8 cellular contexts compared by ENCODE assay signal in the genomic region with DNA sequence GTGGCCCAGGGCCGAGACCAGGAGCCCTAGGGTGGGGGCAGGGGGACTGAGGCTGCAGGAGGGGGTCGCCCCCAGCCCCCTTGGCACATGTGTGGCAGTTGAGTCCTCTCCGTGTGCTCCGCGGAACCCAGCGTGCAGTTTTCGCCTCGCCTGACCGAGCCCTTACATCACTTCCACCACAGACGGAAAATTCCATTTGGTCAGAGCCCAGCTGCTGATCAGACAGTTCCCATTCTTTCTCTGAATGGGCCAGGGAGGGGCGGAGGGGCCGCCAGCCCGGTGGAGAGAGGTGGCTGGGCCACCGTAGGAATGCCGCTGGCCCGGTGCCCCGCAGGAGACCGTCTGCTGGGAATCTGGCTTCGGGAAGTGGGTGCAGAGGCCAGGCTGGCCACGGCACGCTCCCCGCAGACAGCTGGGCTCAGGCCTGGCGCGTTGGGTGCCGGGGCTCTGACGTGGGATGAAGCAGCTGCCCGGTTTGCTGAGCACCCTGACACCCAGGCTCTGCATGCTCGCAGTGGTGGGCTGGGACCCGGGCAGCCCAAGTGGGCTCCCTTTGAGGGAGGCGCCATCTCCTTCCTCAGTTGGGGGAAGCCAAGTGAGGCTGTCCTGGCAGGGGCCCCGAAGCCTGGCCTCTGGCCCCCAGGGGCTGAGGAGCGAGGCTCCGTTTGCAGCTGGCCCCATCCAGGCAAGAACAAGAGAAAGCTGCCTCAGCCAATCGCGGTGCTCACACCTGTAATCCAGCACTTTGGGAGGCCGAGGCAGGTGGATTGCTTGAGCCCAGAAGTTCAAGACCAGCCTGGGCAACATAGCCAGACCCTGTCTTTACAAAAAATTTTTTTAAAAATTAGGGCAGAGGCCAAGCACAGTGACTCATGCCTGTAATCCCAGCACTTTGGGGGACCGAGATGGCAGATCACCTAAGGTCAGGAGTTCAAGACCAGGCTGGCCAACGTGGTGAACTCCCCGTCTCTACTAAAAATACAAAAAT. TPM values are rescaled to one million over a fixed set of nuclear protein-coding genes. Genes with fewer than 3 reads are reported as not detected.
DNase-seq lines count a peak whose midpoint lies in the region; ATAC-seq and TF ChIP-seq lines count a peak whose summit lies in the region.

No MANE protein-coding gene starts in this region.

- H3K9me3 ChIP-seq in endodermal cell (ENCODE audit: control insufficient read depth, low read length) (no peaks in the 10 kb centered on the region), lung (ENCODE audit: control insufficient read depth in 2 of 2, insufficient read depth in 1 of 2, low read length in 1 of 2) (no peaks in the 10 kb centered on the region), thoracic aorta (no peaks in the 10 kb centered on the region)

- no peak overlapping the region for H3K9ac ChIP-seq in endodermal cell (ENCODE audit: extremely low read depth, low read length, poor library complexity, severe bottlenecking)

- H3K27ac Mint-ChIP-seq in stimulated activated naive CD8-positive, alpha-beta T cell treated with anti-CD3 and anti-CD28 coated beads, Interleukin-15, amount 100 ng/mL, for 72 hours = peak overlapping the region in 1 of 2 donors; percentile 27
- H3K27ac Mint-ChIP-seq in endodermal cell = peak overlapping the region; percentile 68

- DNase-seq in stimulated activated naive CD8-positive, alpha-beta T cell treated with anti-CD3 and anti-CD28 coated beads, Interleukin-15, Interleukin-2, amounts not matched to agents 100 U/mL and 50 U/mL, for 24 hours = peak; percentile 40
- DNase-seq in stimulated activated naive CD8-positive, alpha-beta T cell treated with anti-CD3 and anti-CD28 coated beads, Interleukin-15, amount 100 ng/mL, for 72 hours = no peak
- DNase-seq in endodermal cell (peak; percentile 94), lung (ENCODE audit: low spot score) (peak; percentile 86), thoracic aorta (ENCODE audit: low spot score) (peak; percentile 85)

- no peak for TF ChIP-seq CTCF in endodermal cell (conservative IDR thresholded peaks at IDR 0.05)
- TF ChIP-seq CTCF in lung (IDR thresholded peaks at IDR 0.05; ENCODE audit: control extremely low read depth, extremely low read depth) = no peak
- peak; percentile 13 for TF ChIP-seq CTCF in thoracic aorta (IDR thresholded peaks at IDR 0.05)

- no peaks in the 10 kb centered on the region for H3K4me1 ChIP-seq in endodermal cell (ENCODE audit: control insufficient read depth, insufficient read depth, low read length)
- peaks cover 14 to 45% of the 10 kb centered on the region in 2 donors for H3K4me1 ChIP-seq in lung (ENCODE audit: control insufficient read depth in 2 of 2, insufficient read depth in 2 of 2, low read length in 2 of 2)
- H3K4me1 ChIP-seq in thoracic aorta (ENCODE audit: control insufficient read depth in 1 of 2, low read depth in 2 of 2) = peaks cover 45 to 65% of the 10 kb centered on the region in 2 donors

- no peaks in the 10 kb centered on the region for H3K27me3 Mint-ChIP-seq in stimulated activated naive CD8-positive, alpha-beta T cell treated with anti-CD3 and anti-CD28 coated beads, Interleukin-15, amount 100 ng/mL, for 72 hours
- H3K27me3 Mint-ChIP-seq in endodermal cell (ENCODE audit: insufficient read depth) = no peaks in the 10 kb centered on the region

- no peak for ATAC-seq in stimulated activated naive CD8-positive, alpha-beta T cell treated with anti-CD3 and anti-CD28 coated beads, Interleukin-15, Interleukin-2, amounts not matched to agents 100 U/mL and 50 U/mL, for 24 hours
- ATAC-seq in stimulated activated naive CD8-positive, alpha-beta T cell treated with anti-CD3 and anti-CD28 coated beads, Interleukin-15, amount 100 ng/mL, for 72 hours = no peak
- ATAC-seq in lung (ENCODE audit: insufficient read depth, low FRiP score) = peak; percentile 59
- ATAC-seq in thoracic aorta (ENCODE audit: insufficient number of reproducible peaks, low FRiP score, low read depth) = peak; percentile 75
- ATAC-seq in HG03280 (IDR thresholded peaks at IDR 0.05; ENCODE audit: unreplicated experiment) = no peak
- no peak for ATAC-seq in HG03196 (IDR thresholded peaks at IDR 0.05; ENCODE audit: unreplicated experiment)

- no peaks in the 10 kb centered on the region for H3K9me3 Mint-ChIP-seq in stimulated activated naive CD8-positive, alpha-beta T cell treated with anti-CD3 and anti-CD28 coated beads, Interleukin-15, amount 100 ng/mL, for 72 hours
- H3K9me3 Mint-ChIP-seq in endodermal cell = no peaks in the 10 kb centered on the region

- H3K27ac ChIP-seq in endodermal cell (ENCODE audit: low read depth, low read length) = peak overlapping the region; percentile 97
- peak overlapping the region; percentile 77 to 88 for H3K27ac ChIP-seq in lung (ENCODE audit: low read depth in 1 of 2, low read length in 1 of 2)
- peak overlapping the region; percentile 68 for H3K27ac ChIP-seq in thoracic aorta

- H3K4me1 Mint-ChIP-seq in stimulated activated naive CD8-positive, alpha-beta T cell treated with anti-CD3 and anti-CD28 coated beads, Interleukin-15, amount 100 ng/mL, for 72 hours = peaks cover 52% of the 10 kb centered on the region
- H3K4me1 Mint-ChIP-seq in endodermal cell = peaks cover 9% of the 10 kb centered on the region

- H3K36me3 ChIP-seq in endodermal cell (ENCODE audit: control insufficient read depth, insufficient read depth, low read length) (peaks cover 7% of the 10 kb centered on the region), lung (ENCODE audit: control insufficient read depth in 2 of 2, insufficient read depth in 2 of 2, low read length in 2 of 2) (no peaks in the 10 kb centered on the region), thoracic aorta (no peaks in the 10 kb centered on the region)

- H3K4me3 ChIP-seq in endodermal cell (ENCODE audit: low read length) = no peak overlapping the region
- no peak overlapping the region for H3K4me3 ChIP-seq in lung
- H3K4me3 ChIP-seq in thoracic aorta = peak overlapping the region; percentile 65

- H3K4me3 Mint-ChIP-seq in stimulated activated naive CD8-positive, alpha-beta T cell treated with anti-CD3 and anti-CD28 coated beads, Interleukin-15, amount 100 ng/mL, for 72 hours = no peak overlapping the region
- no peak overlapping the region for H3K4me3 Mint-ChIP-seq in endodermal cell

- 60 to 81% methylated on average over 22 to 39 of the region's 39 CpGs for WGBS in endodermal cell (ENCODE audit: insufficient coverage in 1 of 2, insufficient read length in 1 of 2), 2 experiments
- 23 to 28% methylated on average over 37 to 39 of the region's 39 CpGs for WGBS in lung, 2 donors

- H3K36me3 Mint-ChIP-seq in endodermal cell (ENCODE audit: low read depth) = no peaks in the 10 kb centered on the region

- no peaks in the 10 kb centered on the region for H3K27me3 ChIP-seq in endodermal cell (ENCODE audit: control insufficient read depth, insufficient read depth, low read length, poor library complexity, severe bottlenecking)
- H3K27me3 ChIP-seq in lung (ENCODE audit: control insufficient read depth, insufficient read depth) = no peaks in the 10 kb centered on the region
- H3K27me3 ChIP-seq in thoracic aorta (replicated peaks; ENCODE audit: insufficient read depth) = no peaks in the 10 kb centered on the region

TF ChIP-seq in PFSK-1, 5 proteins besides CTCF, POLR2A, EP300 and RAD21:
- peak; percentile 37; the same call in 1 of the 2 replicates for TF ChIP-seq POLR2AphosphoS5 (IDR thresholded peaks at IDR 0.05; ENCODE audit: low read depth, low read length)
- TF ChIP-seq, protein P1, sequence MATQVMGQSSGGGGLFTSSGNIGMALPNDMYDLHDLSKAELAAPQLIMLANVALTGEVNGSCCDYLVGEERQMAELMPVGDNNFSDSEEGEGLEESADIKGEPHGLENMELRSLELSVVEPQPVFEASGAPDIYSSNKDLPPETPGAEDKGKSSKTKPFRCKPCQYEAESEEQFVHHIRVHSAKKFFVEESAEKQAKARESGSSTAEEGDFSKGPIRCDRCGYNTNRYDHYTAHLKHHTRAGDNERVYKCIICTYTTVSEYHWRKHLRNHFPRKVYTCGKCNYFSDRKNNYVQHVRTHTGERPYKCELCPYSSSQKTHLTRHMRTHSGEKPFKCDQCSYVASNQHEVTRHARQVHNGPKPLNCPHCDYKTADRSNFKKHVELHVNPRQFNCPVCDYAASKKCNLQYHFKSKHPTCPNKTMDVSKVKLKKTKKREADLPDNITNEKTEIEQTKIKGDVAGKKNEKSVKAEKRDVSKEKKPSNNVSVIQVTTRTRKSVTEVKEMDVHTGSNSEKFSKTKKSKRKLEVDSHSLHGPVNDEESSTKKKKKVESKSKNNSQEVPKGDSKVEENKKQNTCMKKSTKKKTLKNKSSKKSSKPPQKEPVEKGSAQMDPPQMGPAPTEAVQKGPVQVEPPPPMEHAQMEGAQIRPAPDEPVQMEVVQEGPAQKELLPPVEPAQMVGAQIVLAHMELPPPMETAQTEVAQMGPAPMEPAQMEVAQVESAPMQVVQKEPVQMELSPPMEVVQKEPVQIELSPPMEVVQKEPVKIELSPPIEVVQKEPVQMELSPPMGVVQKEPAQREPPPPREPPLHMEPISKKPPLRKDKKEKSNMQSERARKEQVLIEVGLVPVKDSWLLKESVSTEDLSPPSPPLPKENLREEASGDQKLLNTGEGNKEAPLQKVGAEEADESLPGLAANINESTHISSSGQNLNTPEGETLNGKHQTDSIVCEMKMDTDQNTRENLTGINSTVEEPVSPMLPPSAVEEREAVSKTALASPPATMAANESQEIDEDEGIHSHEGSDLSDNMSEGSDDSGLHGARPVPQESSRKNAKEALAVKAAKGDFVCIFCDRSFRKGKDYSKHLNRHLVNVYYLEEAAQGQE (IDR thresholded peaks at IDR 0.05; ENCODE audit: insufficient read depth in 1 of 2, low read depth in 2 of 2, low read length in 2 of 2) = no peak
- no peak for TF ChIP-seq TAF1 (IDR thresholded peaks at IDR 0.05; ENCODE audit: borderline replicate concordance, insufficient read depth, low read length)

RNA-seq across cellular contexts. Expression of gene TTYH3, which starts 9.9 kb away (rescaled TPM):
- polyA plus RNA-seq in PFSK-1 (2012; ENCODE audit: insufficient read length, low read depth) = 215 TPM
- total RNA-seq in endodermal cell (100 to 1,000 TPM; 145 to 152 TPM), lung (10 to 100 TPM; 50.6 to 74.0 TPM), thoracic aorta (10 to 100 TPM; 58.6 to 69.3 TPM)
- polyA plus RNA-seq in endodermal cell (2013, experiment 1 of 2) = 164 TPM
- polyA plus RNA-seq in endodermal cell (2013, experiment 2 of 2) = 151 TPM
- 10 to 100 TPM; 14.3 to 60.9 TPM for polyA plus RNA-seq in lung

RNA-seq across cellular contexts. Expression of gene AMZ1, which starts 46.3 kb away (rescaled TPM):
- polyA plus RNA-seq in PFSK-1 (2012; ENCODE audit: insufficient read length, low read depth) = 0.60 TPM
- 1 to 10 TPM in 1 of 2 donors, under 1 TPM in 1; 0.66 to 1.6 TPM for total RNA-seq in endodermal cell
- polyA plus RNA-seq in endodermal cell (2013, experiment 1 of 2) = 0.07 TPM
- not detected for polyA plus RNA-seq in endodermal cell (2013, experiment 2 of 2)
- 1 to 10 TPM in 1 of 2 donors, under 1 TPM in 1; 0.65 to 8.3 TPM for total RNA-seq in lung
- under 1 TPM; 0.13 to 0.39 TPM for polyA plus RNA-seq in lung
- 1 to 10 TPM; 1.4 to 3.7 TPM for total RNA-seq in thoracic aorta

Comparison
In these comparisons a context has a peak if more than half of its experiments do, and no peak if none do; other contexts are left out.
1. DNase-seq: peak in stimulated activated naive CD8-positive, alpha-beta T cell treated with anti-CD3 and anti-CD28 coated beads, Interleukin-15, Interleukin-2, amounts not matched to agents 100 U/mL and 50 U/mL, for 24 hours (single experiment), endodermal cell (single experiment), lung (single experiment) and thoracic aorta (single experiment); none in stimulated activated naive CD8-positive, alpha-beta T cell treated with anti-CD3 and anti-CD28 coated beads, Interleukin-15, amount 100 ng/mL, for 72 hours (0 of 2).
2. ATAC-seq: peak in lung (single experiment) and thoracic aorta (single experiment); none in stimulated activated naive CD8-positive, alpha-beta T cell treated with anti-CD3 and anti-CD28 coated beads, Interleukin-15, Interleukin-2, amounts not matched to agents 100 U/mL and 50 U/mL, for 24 hours (single experiment), stimulated activated naive CD8-positive, alpha-beta T cell treated with anti-CD3 and anti-CD28 coated beads, Interleukin-15, amount 100 ng/mL, for 72 hours (single experiment), HG03280 (single experiment) and HG03196 (single experiment).
3. Peak in every context shown above with its lines, with median percentiles within 50 percentile points of each other: H3K27ac ChIP-seq.